In the genomic region with DNA sequence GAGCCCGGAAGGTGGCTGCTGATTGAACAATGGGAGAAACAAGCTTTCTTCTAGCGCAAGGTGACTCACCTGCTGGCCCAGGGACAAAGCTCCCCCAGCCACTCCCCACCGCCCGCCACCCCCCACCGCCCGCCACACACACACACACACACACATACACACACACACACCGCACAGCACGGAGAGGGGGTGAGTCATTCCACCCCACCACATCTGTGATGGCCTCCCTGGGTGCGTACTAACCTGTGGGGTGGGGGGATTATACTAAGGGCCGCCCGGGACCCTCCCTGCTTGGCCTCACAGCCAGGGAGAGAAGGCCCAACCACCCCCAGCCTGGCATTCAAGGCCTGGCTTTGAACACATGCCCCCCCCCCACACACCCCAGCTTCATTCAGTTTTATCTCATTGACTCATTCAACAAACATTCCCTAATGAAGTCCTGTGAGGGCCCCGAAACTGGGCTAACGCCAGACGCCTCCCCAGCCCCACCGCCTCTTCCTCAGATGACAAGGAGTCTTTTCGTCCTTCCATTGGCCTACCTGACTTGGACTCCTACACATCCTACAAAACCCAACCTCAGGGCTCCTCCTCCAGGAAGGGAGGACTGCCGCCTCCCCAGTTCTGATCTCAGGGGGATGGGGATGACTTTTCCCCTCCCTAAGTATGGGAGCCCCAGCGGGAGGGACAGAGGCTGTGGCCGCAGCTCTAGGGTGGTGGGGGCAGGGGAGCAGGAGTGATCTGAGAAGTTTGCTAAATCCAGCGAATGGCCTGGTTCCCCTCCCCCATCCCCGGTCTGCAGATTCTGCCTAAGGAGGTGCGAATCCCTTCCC, we compare ENCODE assay signal across 1 cellular context.
TF ChIP-seq lines count a peak whose summit lies in the region.

No MANE protein-coding gene starts in this region.

TF ChIP-seq in HEK293, 187 proteins besides CTCF, POLR2A, EP300 and RAD21 (continued from another document):
- TF ChIP-seq TCF7L2 (IDR thresholded peaks at IDR 0.05; ENCODE audit: borderline replicate concordance, low read depth, low read length) (no peak), WT1 (tag by site-specific recombination; IDR thresholded peaks at IDR 0.05) (peak; percentile 99), ZNF366 (tag by site-specific recombination; conservative IDR thresholded peaks at IDR 0.05) (peak; percentile 91), KLF9 (tag by site-specific recombination; IDR thresholded peaks at IDR 0.05; ENCODE audit: low read depth) (0 out of 2 replicates have a peak, but pooled peaks have one; percentile 22), ZNF571 (tag by site-specific recombination; IDR thresholded peaks at IDR 0.05) (no peak)
